Comparison of ENCODE assay signal across 22 cellular contexts in the genomic region with DNA sequence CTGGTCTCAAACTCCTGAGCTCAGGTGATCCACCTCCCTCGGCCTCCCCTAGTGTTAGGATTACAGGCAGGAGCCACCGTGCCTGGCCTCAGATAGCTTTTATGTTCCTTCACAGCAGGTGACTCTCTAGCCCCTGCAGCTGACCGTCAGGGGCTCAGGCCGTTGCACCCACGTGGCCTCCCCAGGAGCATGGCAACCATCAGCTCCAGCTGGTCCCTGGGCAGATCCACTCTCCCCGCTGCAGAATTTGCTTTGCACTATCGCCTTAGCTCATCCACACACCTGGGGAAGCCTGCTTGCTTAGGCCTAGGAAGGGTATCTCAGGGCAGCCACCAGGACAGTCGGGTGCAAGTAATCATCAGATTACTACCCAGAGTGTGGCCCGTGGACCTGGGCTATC.
DNase-seq lines count a peak whose midpoint lies in the region; ATAC-seq and TF ChIP-seq lines count a peak whose summit lies in the region.
"Had no signal": no experiment of that assay in that cellular context is flagged by ENCODE, and none has a peak within 500 bp of the region (broad histone marks: within the 10 kb centered on the region; RNA-seq: fewer than 3 reads in every experiment).

No MANE protein-coding gene starts in this region.

- H3K27ac Mint-ChIP-seq in endodermal cell = peak overlapping the region; percentile 81
- peak overlapping the region; percentile 29 for H3K27ac Mint-ChIP-seq in type B pancreatic cell
- H3K27ac Mint-ChIP-seq: B cell had no signal

- no peaks in the 10 kb centered on the region for H3K9me3 ChIP-seq in endodermal cell (ENCODE audit: control insufficient read depth, low read length)
- H3K9me3 ChIP-seq in breast epithelium = no peaks in the 10 kb centered on the region
- H3K9me3 ChIP-seq: SK-N-SH had no signal

- H3K36me3 Mint-ChIP-seq in endodermal cell (ENCODE audit: low read depth) (peaks cover 8% of the 10 kb centered on the region), type B pancreatic cell (no peaks in the 10 kb centered on the region)

- peak; percentile 34 for DNase-seq in NCI-H146 (lab: John Stamatoyannopoulos, UW)
- no peak for DNase-seq in NCI-H146 treated with DMSO at 0.1 percent for 48 hours (lab: John Stamatoyannopoulos, UW; ENCODE audit: unreplicated experiment)
- peak; percentile 87 for DNase-seq in NCI-H82 (lab: John Stamatoyannopoulos, UW)
- no peak for DNase-seq in endodermal cell
- no peak for DNase-seq in type B pancreatic cell (ENCODE audit: extremely low spot score, unreplicated experiment)
- DNase-seq in glomerular visceral epithelial cell (ENCODE audit: extremely low spot score) = no peak
- DNase-seq in breast epithelium (ENCODE audit: low spot score in 2 of 2) = no peak
- DNase-seq: DMS53, EL, GDM1, IMR-90, KG1, MM.1S, NCI-H1694 treated with DMSO at 0.1 percent for 48 hours, NCI-H2081, NCI-H226, NCI-H510A, SK-N-SH had no signal

- no peak for TF ChIP-seq POLR2A in breast epithelium (IDR thresholded peaks at IDR 0.05)

- peak overlapping the region; percentile 16 for H3K4me3 Mint-ChIP-seq in endodermal cell
- H3K4me3 Mint-ChIP-seq in type B pancreatic cell = no peak overlapping the region
- H3K4me3 Mint-ChIP-seq: B cell had no signal

- H3K36me3 ChIP-seq in endodermal cell (ENCODE audit: control insufficient read depth, insufficient read depth, low read length) = no peaks in the 10 kb centered on the region
- no peaks in the 10 kb centered on the region for H3K36me3 ChIP-seq in breast epithelium

- no peak for TF ChIP-seq CTCF in endodermal cell (conservative IDR thresholded peaks at IDR 0.05)
- TF ChIP-seq CTCF in type B pancreatic cell (conservative IDR thresholded peaks at IDR 0.05) = no peak
- no peak for TF ChIP-seq CTCF in breast epithelium (IDR thresholded peaks at IDR 0.05)

- H3K27me3 ChIP-seq in endodermal cell (ENCODE audit: control insufficient read depth, insufficient read depth, low read length, poor library complexity, severe bottlenecking) (no peaks in the 10 kb centered on the region), breast epithelium (no peaks in the 10 kb centered on the region)

- H3K9ac ChIP-seq in endodermal cell (ENCODE audit: extremely low read depth, low read length, poor library complexity, severe bottlenecking) = no peak overlapping the region
- H3K9ac ChIP-seq: SK-N-SH had no signal

- H3K4me1 Mint-ChIP-seq in endodermal cell (peaks cover 41% of the 10 kb centered on the region), type B pancreatic cell (ENCODE audit: unreplicated experiment) (peaks cover 26% of the 10 kb centered on the region)
- H3K4me1 Mint-ChIP-seq: B cell had no signal

- H3K9me3 Mint-ChIP-seq in endodermal cell (peaks cover 6% of the 10 kb centered on the region), type B pancreatic cell (no peaks in the 10 kb centered on the region)

- H3K27me3 Mint-ChIP-seq in endodermal cell (ENCODE audit: insufficient read depth) (no peaks in the 10 kb centered on the region), type B pancreatic cell (peaks cover 15% of the 10 kb centered on the region)

- 80 to 81% methylated on average over 7 to 9 of the region's 9 CpGs for WGBS in endodermal cell (ENCODE audit: insufficient coverage in 1 of 2, insufficient read length in 1 of 2), 2 experiments

- no peak overlapping the region for H3K27ac ChIP-seq in endodermal cell (ENCODE audit: low read depth, low read length)
- no peak overlapping the region for H3K27ac ChIP-seq in breast epithelium
- H3K27ac ChIP-seq: 22Rv1 had no signal

- H3K4me1 ChIP-seq in endodermal cell (ENCODE audit: control insufficient read depth, insufficient read depth, low read length) = peaks cover 5% of the 10 kb centered on the region
- peaks cover 0 to 12% of the 10 kb centered on the region in 2 donors for H3K4me1 ChIP-seq in breast epithelium

- no peak for ATAC-seq in esophagus mucosa
- ATAC-seq: HCT116 had no signal

- H3K4me3 ChIP-seq in endodermal cell (ENCODE audit: low read length) (no peak overlapping the region), breast epithelium (no peak overlapping the region)

- intact Hi-C loops in breast epithelium (cut with DNase I; ENCODE audit: low total_unique reads) = loop anchor here (10.0 kb wide), 1 partner anchor 135 kb away; no protein-coding TSS in a partner anchor

Comparison
In these comparisons a context has a peak if more than half of its experiments do, and no peak if none do; other contexts are left out.
1. DNase-seq: peak in NCI-H146 (single experiment) and NCI-H82 (single experiment); none in NCI-H146 treated with DMSO at 0.1 percent for 48 hours (single experiment), endodermal cell (single experiment), type B pancreatic cell (single experiment), glomerular visceral epithelial cell (single experiment) and breast epithelium (0 of 2).